ENCODE assay signal across 20 cellular contexts in genomic region chr1:76144233-76144632, GRCh38.
"Had no signal": no experiment of that assay in that cellular context is flagged by ENCODE, and none has a peak within 500 bp of the region (broad histone marks: within the 10 kb centered on the region; RNA-seq: fewer than 3 reads in every experiment).

No MANE protein-coding gene starts in this region.

- H3K27me3 ChIP-seq: body of pancreas, SJSA1 had no signal

- H3K9me3 ChIP-seq: body of pancreas, SJSA1 had no signal

- DNase-seq: activated CD4-positive, alpha-beta memory T cell treated with anti-CD3 and anti-CD28 coated beads for 36 hours; activated CD4-positive, alpha-beta T cell treated with anti-CD3 and anti-CD28 coated beads, Interleukin-2, amount 10 ng/mL, durations not matched to agents 7 days and 5 days; activated CD4-positive, CD25-positive, alpha-beta regulatory T cell; activated CD8-positive, alpha-beta memory T cell treated with anti-CD3 and anti-CD28 coated beads for 24 hours; activated effector memory CD4-positive, alpha-beta T cell treated with anti-CD3 and anti-CD28 coated beads, Interleukin-2, amount 50 U/mL, for 16 hours; activated naive CD4-positive, alpha-beta T cell treated with Interleukin-2 at 50 U/mL for 16 hours; activated T-cell treated with anti-CD3 and anti-CD28 coated beads, Interleukin-2, amount 50 U/mL, for 4 hours; body of pancreas; Kasumi-1; KBM-7; NCI-H1105 treated with DMSO at 0.1 percent for 48 hours; NCI-H1436 treated with DMSO at 0.1 percent for 48 hours; NCI-H187; NCI-H2081; NCI-H524; PC-3; SHP77; T-helper 9 cell had no signal

- H3K27ac ChIP-seq: body of pancreas, SJSA1, VCaP had no signal

- H3K4me3 ChIP-seq: body of pancreas, SJSA1 had no signal

- H3K36me3 ChIP-seq: SJSA1 had no signal

- H3K4me1 ChIP-seq: body of pancreas, SJSA1 had no signal

- ATAC-seq: activated T-cell treated with anti-CD3 and anti-CD28 coated beads, Interleukin-2, amount 50 U/mL, for 4 hours; body of pancreas; PC-3 had no signal
